In the genomic region with DNA sequence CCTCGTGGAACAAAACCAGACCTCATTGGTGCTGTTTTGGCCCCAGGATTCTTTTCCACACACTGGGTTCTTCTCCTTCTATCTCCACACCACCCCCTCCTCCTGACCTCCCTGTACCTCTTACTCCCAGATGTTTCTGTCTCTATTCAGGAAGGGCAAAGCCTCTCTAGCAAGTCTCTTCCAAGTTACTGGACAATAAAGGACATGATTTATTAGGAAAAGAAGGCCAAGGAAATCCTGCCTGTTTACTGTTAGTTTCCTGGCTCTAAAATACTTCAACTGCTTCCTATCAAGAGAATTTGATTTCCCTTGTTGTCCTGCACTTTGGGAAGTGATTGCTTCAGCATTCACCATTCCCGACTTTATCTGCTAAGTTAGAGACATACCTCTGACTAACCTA, we compare ENCODE assay signal across 21 cellular contexts.
"Had no signal": no experiment of that assay in that cellular context is flagged by ENCODE, and none has a peak within 500 bp of the region (broad histone marks: within the 10 kb centered on the region; RNA-seq: fewer than 3 reads in every experiment).

No MANE protein-coding gene starts in this region.

- DNase-seq: cerebellar nuclear complex; effector memory CD8-positive, alpha-beta T cell; esophagus squamous epithelium; foreskin keratinocyte; kidney; left colon; mammary epithelial cell; mucosa of descending colon; natural killer cell; stimulated activated CD4-positive, alpha-beta T cell treated with anti-CD3 and anti-CD28 coated beads, Interleukin-2, amount 100 ng/mL, for 24 hours; stimulated activated CD4-positive, alpha-beta T cell treated with anti-CD3 and anti-CD28 coated beads, Interleukin-4, amount 100 ng/mL, for 4 hours; stimulated activated naive B cell treated with anti-CD40 and anti-IgM and Interleukin-4, amounts not matched to agents 10 μg/mL and 1 μg/mL and 100 μg/mL, for 72 hours; stimulated activated naive CD8-positive, alpha-beta T cell treated with anti-CD3 and anti-CD28 coated beads, Interleukin-15, amount 100 ng/mL, for 72 hours; thyroid gland; upper lobe of left lung had no signal

- H3K4me3 Mint-ChIP-seq: dendritic cell treated with granulocyte-macrophage colony-stimulating factor and Interleukin-4, amounts not matched to agents 40 ng/mL and 50 ng/mL, for 4 days; effector memory CD8-positive, alpha-beta T cell; natural killer cell; stimulated activated naive B cell treated with anti-CD40 and anti-IgM and Interleukin-4, amounts not matched to agents 10 μg/mL and 1 μg/mL and 100 μg/mL, for 72 hours; stimulated activated naive CD8-positive, alpha-beta T cell treated with anti-CD3 and anti-CD28 coated beads, Interleukin-15, amount 100 ng/mL, for 72 hours had no signal

- H3K36me3 Mint-ChIP-seq: natural killer cell; stimulated activated naive B cell treated with anti-CD40 and anti-IgM and Interleukin-4, amounts not matched to agents 10 μg/mL and 1 μg/mL and 100 μg/mL, for 72 hours had no signal

- H3K27me3 ChIP-seq: esophagus squamous epithelium, foreskin keratinocyte, right atrium auricular region, sigmoid colon, suprapubic skin, thyroid gland, upper lobe of left lung, vagina had no signal

- H3K4me1 Mint-ChIP-seq: natural killer cell; stimulated activated naive B cell treated with anti-CD40 and anti-IgM and Interleukin-4, amounts not matched to agents 10 μg/mL and 1 μg/mL and 100 μg/mL, for 72 hours; stimulated activated naive CD8-positive, alpha-beta T cell treated with anti-CD3 and anti-CD28 coated beads, Interleukin-15, amount 100 ng/mL, for 72 hours had no signal

- H3K9me3 ChIP-seq: esophagus squamous epithelium, mucosa of descending colon, right atrium auricular region, sigmoid colon, suprapubic skin, thyroid gland, upper lobe of left lung, vagina had no signal

- H3K9me3 Mint-ChIP-seq: dendritic cell treated with granulocyte-macrophage colony-stimulating factor and Interleukin-4, amounts not matched to agents 40 ng/mL and 50 ng/mL, for 4 days; natural killer cell; stimulated activated naive CD8-positive, alpha-beta T cell treated with anti-CD3 and anti-CD28 coated beads, Interleukin-15, amount 100 ng/mL, for 72 hours had no signal

- H3K27me3 Mint-ChIP-seq: dendritic cell treated with granulocyte-macrophage colony-stimulating factor and Interleukin-4, amounts not matched to agents 40 ng/mL and 50 ng/mL, for 4 days; stimulated activated naive B cell treated with anti-CD40 and anti-IgM and Interleukin-4, amounts not matched to agents 10 μg/mL and 1 μg/mL and 100 μg/mL, for 72 hours had no signal

- ATAC-seq: effector memory CD8-positive, alpha-beta T cell; foreskin keratinocyte; natural killer cell; stimulated activated naive B cell treated with anti-CD40 and anti-IgM and Interleukin-4, amounts not matched to agents 10 μg/mL and 1 μg/mL and 100 μg/mL, for 72 hours; stimulated activated naive CD8-positive, alpha-beta T cell treated with anti-CD3 and anti-CD28 coated beads, Interleukin-15, amount 100 ng/mL, for 72 hours had no signal

- H3K36me3 ChIP-seq: esophagus squamous epithelium, right atrium auricular region, sigmoid colon, suprapubic skin, thyroid gland, upper lobe of left lung, vagina had no signal

- H3K4me3 ChIP-seq: esophagus squamous epithelium, mucosa of descending colon, right atrium auricular region, sigmoid colon, skin epidermis, suprapubic skin, thyroid gland, upper lobe of left lung, vagina had no signal

- H3K4me1 ChIP-seq: esophagus squamous epithelium, foreskin keratinocyte, right atrium auricular region, suprapubic skin, thyroid gland, vagina had no signal

- H3K27ac Mint-ChIP-seq: dendritic cell treated with granulocyte-macrophage colony-stimulating factor and Interleukin-4, amounts not matched to agents 40 ng/mL and 50 ng/mL, for 4 days; natural killer cell; stimulated activated naive B cell treated with anti-CD40 and anti-IgM and Interleukin-4, amounts not matched to agents 10 μg/mL and 1 μg/mL and 100 μg/mL, for 72 hours; stimulated activated naive CD8-positive, alpha-beta T cell treated with anti-CD3 and anti-CD28 coated beads, Interleukin-15, amount 100 ng/mL, for 72 hours had no signal
